13 cellular contexts compared by ENCODE assay signal in genomic region chr7:70569335-70569819, GRCh38.
DNase-seq lines count a peak whose midpoint lies in the region; ATAC-seq and TF ChIP-seq lines count a peak whose summit lies in the region.
"Had no signal": no experiment of that assay in that cellular context is flagged by ENCODE, and none has a peak within 500 bp of the region (broad histone marks: within the 10 kb centered on the region; RNA-seq: fewer than 3 reads in every experiment).

No MANE protein-coding gene starts in this region.

- intact Hi-C loops in heart left ventricle (cut with DNase I) (no loop called here), thyroid gland (cut with DNase I) (no loop called here), upper lobe of right lung (cut with DNase I) (no loop called here)

- no peaks in the 10 kb centered on the region for H3K27me3 ChIP-seq in heart left ventricle
- no peaks in the 10 kb centered on the region for H3K27me3 ChIP-seq in thyroid gland
- no peaks in the 10 kb centered on the region for H3K27me3 ChIP-seq in upper lobe of right lung

- H3K4me1 ChIP-seq in heart left ventricle, result peaks cover 0 to 16% (median 6%) of the 10 kb centered on the region in 12 donors
- peaks cover 27 to 32% of the 10 kb centered on the region in 2 donors for H3K4me1 ChIP-seq in thyroid gland
- H3K4me1 ChIP-seq in upper lobe of right lung, result no peaks in the 10 kb centered on the region

- peak; percentile 45 to 76 (median 68) for ATAC-seq in heart left ventricle
- ATAC-seq in upper lobe of right lung, result no peak
- no peak for ATAC-seq in GM19395 (IDR thresholded peaks at IDR 0.05; ENCODE audit: unreplicated experiment)
- ATAC-seq: A549 had no signal

- DNase-seq in NCI-H748 (lab: John Stamatoyannopoulos, UW; ENCODE audit: unreplicated experiment) (peak; percentile 79), NCI-H748 treated with DMSO at 0.1 percent for 48 hours (lab: John Stamatoyannopoulos, UW) (no peak), NCI-H524 treated with DMSO at 0.1 percent for 48 hours (lab: John Stamatoyannopoulos, UW) (peak; percentile 95), heart left ventricle (no peak), thyroid gland (no peak), upper lobe of right lung (no peak), epidermal melanocyte (ENCODE audit: insufficient read length, low spot score) (no peak)
- DNase-seq: H9; naive B cell; stimulated activated CD4-positive, alpha-beta T cell treated with anti-CD3 and anti-CD28 coated beads, Interleukin-4, amount 100 ng/mL, for 4 hours had no signal

- TF ChIP-seq POLR2A in heart left ventricle (IDR thresholded peaks at IDR 0.05) (no peak), thyroid gland (IDR thresholded peaks at IDR 0.05) (no peak)

- H3K36me3 ChIP-seq in heart left ventricle (no peaks in the 10 kb centered on the region), thyroid gland (no peaks in the 10 kb centered on the region), upper lobe of right lung (no peaks in the 10 kb centered on the region)

- no peak for TF ChIP-seq CTCF in heart left ventricle (IDR thresholded peaks at IDR 0.05)
- no peak for TF ChIP-seq CTCF in thyroid gland (IDR thresholded peaks at IDR 0.05)
- TF ChIP-seq CTCF in upper lobe of right lung (IDR thresholded peaks at IDR 0.05), result no peak

- H3K4me3 ChIP-seq in heart left ventricle (no peak overlapping the region), thyroid gland (replicated peaks in 1 of 3) (no peak overlapping the region), upper lobe of right lung (no peak overlapping the region)
- H3K4me3 ChIP-seq: A549, SK-N-MC had no signal

- H3K9me3 ChIP-seq in heart left ventricle (no peaks in the 10 kb centered on the region), thyroid gland (no peaks in the 10 kb centered on the region), upper lobe of right lung (no peaks in the 10 kb centered on the region)
- H3K9me3 ChIP-seq: A549 had no signal

- H3K27ac ChIP-seq in heart left ventricle (peak overlapping the region in 7 of 12 donors; percentile 8 to 56 (median 35)), thyroid gland (peak overlapping the region; percentile 17 to 43 (median 30)), upper lobe of right lung (no peak overlapping the region)
- H3K27ac ChIP-seq: A549, SK-N-MC had no signal

- WGBS in heart left ventricle, 4 donors, result 46 to 66% (median 59%) methylated on average over 4 of the region's 4 CpGs
- WGBS in thyroid gland, 2 donors, result 62 to 78% methylated on average over 4 of the region's 4 CpGs

Comparison
In these comparisons a context has a peak if more than half of its experiments do, and no peak if none do; other contexts are left out.
1. DNase-seq: peak in NCI-H748 (single experiment) and NCI-H524 treated with DMSO at 0.1 percent for 48 hours (single experiment); none in NCI-H748 treated with DMSO at 0.1 percent for 48 hours (single experiment), heart left ventricle (0 of 5), thyroid gland (0 of 2), upper lobe of right lung (single experiment) and epidermal melanocyte (single experiment).
2. ATAC-seq: peak in heart left ventricle (4 of 4); none in upper lobe of right lung (single experiment) and GM19395 (single experiment).